ENCODE assay signal across 8 cellular contexts in the genomic region with DNA sequence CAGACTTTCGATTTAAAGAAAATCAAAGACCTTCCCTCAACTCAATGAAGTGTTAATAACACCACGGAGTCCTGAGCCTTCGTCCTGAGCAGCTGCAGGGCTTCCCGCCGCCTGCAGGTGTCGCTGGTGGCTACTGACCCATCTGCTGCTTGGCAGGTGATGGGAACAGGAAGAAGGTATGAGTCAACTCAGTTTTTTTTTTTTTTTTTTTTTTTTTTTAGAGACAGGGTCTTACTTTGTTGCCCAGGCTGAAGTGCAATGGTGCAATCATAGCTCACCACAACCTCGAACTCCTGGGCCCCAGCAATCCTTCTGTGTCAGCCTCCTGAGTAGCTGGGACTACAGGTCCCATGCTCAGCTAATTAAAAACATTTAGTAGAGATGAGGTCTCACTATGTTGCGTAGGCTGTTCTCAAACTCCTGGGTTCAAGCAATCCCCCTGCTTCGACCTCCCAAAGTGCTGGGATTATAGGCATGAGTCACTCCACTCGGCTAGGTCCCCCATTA.
DNase-seq lines count a peak whose midpoint lies in the region; ATAC-seq and TF ChIP-seq lines count a peak whose summit lies in the region.

No MANE protein-coding gene starts in this region.

- ATAC-seq in GM19438 (IDR thresholded peaks at IDR 0.05; ENCODE audit: low read depth, unreplicated experiment) (peak; percentile 87), HG03469 (IDR thresholded peaks at IDR 0.05; ENCODE audit: unreplicated experiment) (peak; percentile 97)
- peak; percentile 91 for ATAC-seq in activated naive CD8-positive, alpha-beta T cell treated with anti-CD3 and anti-CD28 coated beads, Interleukin-2, amount 10 ng/mL, durations not matched to agents 7 days and 5 days (ENCODE audit: low read depth)

- CTCF ChIA-PET in Calu3 (lab: Charles Lee): interaction anchor here (0.6 to 1.9 kb wide), 11 partner anchors 28 to 661 kb away, joined by 3 to 8 read pairs (median 4); no protein-coding TSS in a partner anchor

- no peaks in the 10 kb centered on the region for H3K9me3 Mint-ChIP-seq in Calu3 (ENCODE audit: low read depth, unreplicated experiment)
- H3K9me3 Mint-ChIP-seq in activated naive CD8-positive, alpha-beta T cell treated with anti-CD3 and anti-CD28 coated beads, Interleukin-2, amount 10 ng/mL, durations not matched to agents 7 days and 5 days: no peaks in the 10 kb centered on the region

- POLR2A ChIA-PET in activated naive CD8-positive, alpha-beta T cell treated with anti-CD3 and anti-CD28 coated beads, Interleukin-2, amount 10 ng/mL, durations not matched to agents 7 days and 5 days (lab: Charles Lee): interaction anchor here (0.7 kb wide), 1 partner anchor 1408 kb away, joined by 3 read pairs; no protein-coding TSS in a partner anchor

- H3K27me3 Mint-ChIP-seq in Calu3 (ENCODE audit: unreplicated experiment): no peaks in the 10 kb centered on the region
- peaks cover 27% of the 10 kb centered on the region for H3K27me3 Mint-ChIP-seq in activated naive CD8-positive, alpha-beta T cell treated with anti-CD3 and anti-CD28 coated beads, Interleukin-2, amount 10 ng/mL, durations not matched to agents 7 days and 5 days

- intact Hi-C loops in Calu3 (cut with micrococcal nuclease; ENCODE audit: unreplicated experiment): loop anchor here (1.0 to 10.0 kb wide), 6 partner anchors 55 to 471 kb away; no protein-coding TSS in a partner anchor

- BruUV-seq in Calu3 (replicated peaks; lab: Mats Ljungman, UMichigan): no TSS peak

- H3K4me1 Mint-ChIP-seq in Calu3 (ENCODE audit: low read depth, unreplicated experiment): peaks cover 42% of the 10 kb centered on the region
- H3K4me1 Mint-ChIP-seq in activated naive CD8-positive, alpha-beta T cell treated with anti-CD3 and anti-CD28 coated beads, Interleukin-2, amount 10 ng/mL, durations not matched to agents 7 days and 5 days: peaks cover 5% of the 10 kb centered on the region

- no peaks in the 10 kb centered on the region for H3K36me3 Mint-ChIP-seq in Calu3 (ENCODE audit: insufficient read depth, unreplicated experiment)
- no peaks in the 10 kb centered on the region for H3K36me3 Mint-ChIP-seq in activated naive CD8-positive, alpha-beta T cell treated with anti-CD3 and anti-CD28 coated beads, Interleukin-2, amount 10 ng/mL, durations not matched to agents 7 days and 5 days

- TF ChIP-seq CTCF in Calu3 (IDR thresholded peaks at IDR 0.05; ENCODE audit: unreplicated experiment): peak; percentile 92

- DNase-seq in Calu3 (peak; percentile 89), SKM-1 (lab: John Stamatoyannopoulos, UW; ENCODE audit: unreplicated experiment) (peak; percentile 39), iPS DF 19.7 (ENCODE audit: low read depth, low spot score) (peak; percentile 15), NCI-H1048 (lab: John Stamatoyannopoulos, UW) (no peak)
- peak; percentile 80 for DNase-seq in activated naive CD8-positive, alpha-beta T cell treated with anti-CD3 and anti-CD28 coated beads, Interleukin-2, amount 10 ng/mL, durations not matched to agents 7 days and 5 days
- DNase-seq in stimulated activated CD4-positive, alpha-beta T cell treated with anti-CD3 and anti-CD28 coated beads, Interleukin-15, amount 100 ng/mL, for 48 hours (ENCODE audit: low read depth in 2 of 2): peak; percentile 61 to 71

- H3K27ac Mint-ChIP-seq in Calu3 (ENCODE audit: unreplicated experiment): no peak overlapping the region
- no peak overlapping the region for H3K27ac Mint-ChIP-seq in activated naive CD8-positive, alpha-beta T cell treated with anti-CD3 and anti-CD28 coated beads, Interleukin-2, amount 10 ng/mL, durations not matched to agents 7 days and 5 days

- no peak overlapping the region for H3K4me3 Mint-ChIP-seq in Calu3 (ENCODE audit: low read depth, unreplicated experiment)
- H3K4me3 Mint-ChIP-seq in activated naive CD8-positive, alpha-beta T cell treated with anti-CD3 and anti-CD28 coated beads, Interleukin-2, amount 10 ng/mL, durations not matched to agents 7 days and 5 days: no peak overlapping the region
